In the genomic region with DNA sequence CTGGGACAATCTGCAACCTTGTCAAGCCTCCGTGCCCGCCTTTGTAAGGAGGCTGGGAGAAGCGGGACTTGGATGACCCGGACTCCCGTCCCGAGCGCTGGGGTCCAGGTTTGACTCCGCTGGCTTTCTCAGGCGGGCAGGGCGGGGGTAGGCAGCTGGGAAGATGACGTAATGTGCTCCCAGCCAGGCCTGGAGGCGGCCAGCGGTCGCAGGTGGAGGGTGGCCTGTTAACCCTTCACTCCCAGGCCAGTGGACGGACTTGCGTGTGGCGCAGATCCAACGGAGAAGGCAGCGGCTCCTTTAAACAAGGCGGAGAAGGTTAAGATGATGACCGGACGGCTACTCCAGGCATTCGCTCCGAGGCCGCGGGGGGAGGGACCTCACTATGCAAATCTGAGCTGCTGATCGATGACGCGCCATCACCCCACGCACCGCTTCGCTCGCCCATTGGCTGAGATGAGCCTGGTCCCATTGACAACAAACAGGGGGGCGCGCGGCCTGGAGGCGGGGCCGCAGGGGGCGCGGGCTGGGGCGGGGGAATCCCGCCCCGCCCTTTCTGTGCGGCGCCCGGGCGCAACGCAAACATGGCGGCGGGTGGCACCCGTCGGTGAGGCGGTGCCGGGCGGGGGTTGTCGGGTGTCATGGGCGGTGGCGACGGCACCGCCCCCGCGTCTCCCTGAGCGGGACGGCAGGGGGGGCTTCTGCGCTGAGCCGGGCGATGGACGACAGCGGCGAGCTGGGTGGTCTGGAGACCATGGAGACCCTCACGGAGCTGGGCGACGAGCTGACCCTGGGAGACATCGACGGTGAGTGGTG, we compare ENCODE assay signal across 1 cellular context.
TF ChIP-seq lines count a peak whose summit lies in the region.

A gene (plus strand): TSS at position 553 of the 816 bp plus-strand sequence. CDS start 166 bp downstream, at position 719.

TF ChIP-seq in HepG2, 621 proteins besides CTCF, POLR2A, EP300 and RAD21 (continued from another document and continues in another):
- TF ChIP-seq ZZZ3 (CRISPR knock-in tag; IDR thresholded peaks at IDR 0.05; ENCODE audit: borderline replicate concordance) (0 out of 2 replicates have a peak, but pooled peaks have one; percentile 55), XRCC5 (optimal IDR thresholded peaks at IDR 0.05; ENCODE audit: low read length) (peak; percentile 79), NAIF1 (CRISPR knock-in tag; IDR thresholded peaks at IDR 0.05; ENCODE audit: borderline replicate concordance) (no peak; the same call in 1 of the 2 replicates), XBP1 (CRISPR knock-in tag; IDR thresholded peaks at IDR 0.05) (0 out of 2 replicates have a peak, but pooled peaks have one; percentile 63), ZNF124 (CRISPR knock-in tag; IDR thresholded peaks at IDR 0.05) (peak; percentile 81; the same call in 1 of the 2 replicates), ZNF501 (CRISPR knock-in tag; IDR thresholded peaks at IDR 0.05) (0 out of 2 replicates have a peak, but pooled peaks have one; percentile 18), ZNF530 (CRISPR knock-in tag; IDR thresholded peaks at IDR 0.05; ENCODE audit: low read depth) (no peak), SNRNP70 (IDR thresholded peaks at IDR 0.05; ENCODE audit: low read depth, low read length) (no peak), FOXA3 (CRISPR knock-in tag; IDR thresholded peaks at IDR 0.05) (peak; percentile 43), U2AF2 (IDR thresholded peaks at IDR 0.05; ENCODE audit: low read depth, low read length) (0 out of 2 replicates have a peak, but pooled peaks have one; percentile 54), ZNF570 (CRISPR knock-in tag; IDR thresholded peaks at IDR 0.05; ENCODE audit: borderline replicate concordance) (no peak), KLF12 (CRISPR knock-in tag; IDR thresholded peaks at IDR 0.05; ENCODE audit: borderline replicate concordance) (0 out of 2 replicates have a peak, but pooled peaks have one; percentile 50), SMC3 (IDR thresholded peaks at IDR 0.05; ENCODE audit: low read length) (no peak), FOXJ3 (CRISPR knock-in tag; IDR thresholded peaks at IDR 0.05; ENCODE audit: borderline replicate concordance) (no peak), ZNF549 (CRISPR knock-in tag; IDR thresholded peaks at IDR 0.05) (no peak), ZNF75D (CRISPR knock-in tag; IDR thresholded peaks at IDR 0.05; ENCODE audit: borderline replicate concordance) (no peak), GPN1 (CRISPR knock-in tag; IDR thresholded peaks at IDR 0.05; ENCODE audit: borderline replicate concordance) (no peak), ZNF589 (CRISPR knock-in tag; conservative IDR thresholded peaks at IDR 0.05) (0 out of 2 replicates have a peak, but pooled peaks have one; percentile 9), ETV6 (CRISPR knock-in tag; conservative IDR thresholded peaks at IDR 0.05) (no peak), ZNF160 (CRISPR knock-in tag; IDR thresholded peaks at IDR 0.05) (no peak), PHB2 (IDR thresholded peaks at IDR 0.05; ENCODE audit: partially characterized antibody) (no peak), ZFP37 (CRISPR knock-in tag; IDR thresholded peaks at IDR 0.05; ENCODE audit: borderline replicate concordance) (no peak), FOXA1 (IDR thresholded peaks at IDR 0.05) (no peak), FOXA1 (CRISPR knock-in tag; IDR thresholded peaks at IDR 0.05) (no peak), NBN (conservative IDR thresholded peaks at IDR 0.05) (no peak), ZNF143 (CRISPR knock-in tag; IDR thresholded peaks at IDR 0.05) (no peak), POGZ (CRISPR knock-in tag; IDR thresholded peaks at IDR 0.05) (peak; percentile 75; the same call in 1 of the 2 replicates), ERF (CRISPR knock-in tag; IDR thresholded peaks at IDR 0.05) (no peak), ZNF224 (CRISPR knock-in tag; IDR thresholded peaks at IDR 0.05) (peak; percentile 37; the same call in 1 of the 2 replicates), NFYC (CRISPR knock-in tag; IDR thresholded peaks at IDR 0.05) (peak; percentile 88), TCF12 (IDR thresholded peaks at IDR 0.05) (no peak), TCF12 (CRISPR knock-in tag; IDR thresholded peaks at IDR 0.05) (0 out of 2 replicates have a peak, but pooled peaks have one; percentile 21)
- TF ChIP-seq, protein P1, sequence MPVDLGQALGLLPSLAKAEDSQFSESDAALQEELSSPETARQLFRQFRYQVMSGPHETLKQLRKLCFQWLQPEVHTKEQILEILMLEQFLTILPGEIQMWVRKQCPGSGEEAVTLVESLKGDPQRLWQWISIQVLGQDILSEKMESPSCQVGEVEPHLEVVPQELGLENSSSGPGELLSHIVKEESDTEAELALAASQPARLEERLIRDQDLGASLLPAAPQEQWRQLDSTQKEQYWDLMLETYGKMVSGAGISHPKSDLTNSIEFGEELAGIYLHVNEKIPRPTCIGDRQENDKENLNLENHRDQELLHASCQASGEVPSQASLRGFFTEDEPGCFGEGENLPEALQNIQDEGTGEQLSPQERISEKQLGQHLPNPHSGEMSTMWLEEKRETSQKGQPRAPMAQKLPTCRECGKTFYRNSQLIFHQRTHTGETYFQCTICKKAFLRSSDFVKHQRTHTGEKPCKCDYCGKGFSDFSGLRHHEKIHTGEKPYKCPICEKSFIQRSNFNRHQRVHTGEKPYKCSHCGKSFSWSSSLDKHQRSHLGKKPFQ (CRISPR knock-in tag; IDR thresholded peaks at IDR 0.05; ENCODE audit: insufficient replicate concordance): no peak
- TF ChIP-seq, protein P2, sequence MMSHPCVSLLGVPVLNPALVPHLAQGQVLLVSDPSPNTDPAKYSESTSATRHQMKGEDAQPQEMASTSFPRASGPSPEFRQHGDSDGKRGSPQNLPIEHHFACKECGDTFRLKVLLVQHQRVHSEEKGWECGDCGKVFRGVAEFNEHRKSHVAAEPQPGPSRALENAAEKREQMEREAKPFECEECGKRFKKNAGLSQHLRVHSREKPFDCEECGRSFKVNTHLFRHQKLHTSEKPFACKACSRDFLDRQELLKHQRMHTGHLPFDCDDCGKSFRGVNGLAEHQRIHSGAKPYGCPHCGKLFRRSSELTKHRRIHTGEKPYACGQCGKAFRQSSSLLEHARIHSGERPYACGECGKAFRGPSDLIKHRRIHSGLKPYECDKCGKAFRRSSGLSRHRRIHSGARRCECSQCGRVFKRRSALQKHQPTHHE (CRISPR knock-in tag; IDR thresholded peaks at IDR 0.05; ENCODE audit: borderline replicate concordance): peak; percentile 64; the same call in 1 of the 2 replicates
- TF ChIP-seq, protein P3, sequence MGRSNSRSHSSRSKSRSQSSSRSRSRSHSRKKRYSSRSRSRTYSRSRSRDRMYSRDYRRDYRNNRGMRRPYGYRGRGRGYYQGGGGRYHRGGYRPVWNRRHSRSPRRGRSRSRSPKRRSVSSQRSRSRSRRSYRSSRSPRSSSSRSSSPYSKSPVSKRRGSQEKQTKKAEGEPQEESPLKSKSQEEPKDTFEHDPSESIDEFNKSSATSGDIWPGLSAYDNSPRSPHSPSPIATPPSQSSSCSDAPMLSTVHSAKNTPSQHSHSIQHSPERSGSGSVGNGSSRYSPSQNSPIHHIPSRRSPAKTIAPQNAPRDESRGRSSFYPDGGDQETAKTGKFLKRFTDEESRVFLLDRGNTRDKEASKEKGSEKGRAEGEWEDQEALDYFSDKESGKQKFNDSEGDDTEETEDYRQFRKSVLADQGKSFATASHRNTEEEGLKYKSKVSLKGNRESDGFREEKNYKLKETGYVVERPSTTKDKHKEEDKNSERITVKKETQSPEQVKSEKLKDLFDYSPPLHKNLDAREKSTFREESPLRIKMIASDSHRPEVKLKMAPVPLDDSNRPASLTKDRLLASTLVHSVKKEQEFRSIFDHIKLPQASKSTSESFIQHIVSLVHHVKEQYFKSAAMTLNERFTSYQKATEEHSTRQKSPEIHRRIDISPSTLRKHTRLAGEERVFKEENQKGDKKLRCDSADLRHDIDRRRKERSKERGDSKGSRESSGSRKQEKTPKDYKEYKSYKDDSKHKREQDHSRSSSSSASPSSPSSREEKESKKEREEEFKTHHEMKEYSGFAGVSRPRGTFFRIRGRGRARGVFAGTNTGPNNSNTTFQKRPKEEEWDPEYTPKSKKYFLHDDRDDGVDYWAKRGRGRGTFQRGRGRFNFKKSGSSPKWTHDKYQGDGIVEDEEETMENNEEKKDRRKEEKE (IDR thresholded peaks at IDR 0.05): no peak
- TF ChIP-seq, protein P4, sequence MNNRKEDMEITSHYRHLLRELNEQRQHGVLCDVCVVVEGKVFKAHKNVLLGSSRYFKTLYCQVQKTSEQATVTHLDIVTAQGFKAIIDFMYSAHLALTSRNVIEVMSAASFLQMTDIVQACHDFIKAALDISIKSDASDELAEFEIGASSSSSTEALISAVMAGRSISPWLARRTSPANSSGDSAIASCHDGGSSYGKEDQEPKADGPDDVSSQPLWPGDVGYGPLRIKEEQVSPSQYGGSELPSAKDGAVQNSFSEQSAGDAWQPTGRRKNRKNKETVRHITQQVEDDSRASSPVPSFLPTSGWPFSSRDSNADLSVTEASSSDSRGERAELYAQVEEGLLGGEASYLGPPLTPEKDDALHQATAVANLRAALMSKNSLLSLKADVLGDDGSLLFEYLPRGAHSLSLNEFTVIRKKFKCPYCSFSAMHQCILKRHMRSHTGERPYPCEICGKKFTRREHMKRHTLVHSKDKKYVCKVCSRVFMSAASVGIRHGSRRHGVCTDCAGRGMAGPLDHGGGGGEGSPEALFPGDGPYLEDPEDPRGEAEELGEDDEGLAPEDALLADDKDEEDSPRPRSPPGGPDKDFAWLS (CRISPR knock-in tag; IDR thresholded peaks at IDR 0.05; ENCODE audit: borderline replicate concordance): no peak
- TF ChIP-seq, protein P5, sequence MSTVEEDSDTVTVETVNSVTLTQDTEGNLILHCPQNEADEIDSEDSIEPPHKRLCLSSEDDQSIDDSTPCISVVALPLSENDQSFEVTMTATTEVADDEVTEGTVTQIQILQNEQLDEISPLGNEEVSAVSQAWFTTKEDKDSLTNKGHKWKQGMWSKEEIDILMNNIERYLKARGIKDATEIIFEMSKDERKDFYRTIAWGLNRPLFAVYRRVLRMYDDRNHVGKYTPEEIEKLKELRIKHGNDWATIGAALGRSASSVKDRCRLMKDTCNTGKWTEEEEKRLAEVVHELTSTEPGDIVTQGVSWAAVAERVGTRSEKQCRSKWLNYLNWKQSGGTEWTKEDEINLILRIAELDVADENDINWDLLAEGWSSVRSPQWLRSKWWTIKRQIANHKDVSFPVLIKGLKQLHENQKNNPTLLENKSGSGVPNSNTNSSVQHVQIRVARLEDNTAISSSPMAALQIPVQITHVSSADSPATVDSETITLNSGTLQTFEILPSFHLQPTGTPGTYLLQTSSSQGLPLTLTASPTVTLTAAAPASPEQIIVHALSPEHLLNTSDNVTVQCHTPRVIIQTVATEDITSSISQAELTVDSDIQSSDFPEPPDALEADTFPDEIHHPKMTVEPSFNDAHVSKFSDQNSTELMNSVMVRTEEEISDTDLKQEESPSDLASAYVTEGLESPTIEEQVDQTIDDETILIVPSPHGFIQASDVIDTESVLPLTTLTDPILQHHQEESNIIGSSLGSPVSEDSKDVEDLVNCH (CRISPR knock-in tag; IDR thresholded peaks at IDR 0.05): no peak
- TF ChIP-seq, protein P6, sequence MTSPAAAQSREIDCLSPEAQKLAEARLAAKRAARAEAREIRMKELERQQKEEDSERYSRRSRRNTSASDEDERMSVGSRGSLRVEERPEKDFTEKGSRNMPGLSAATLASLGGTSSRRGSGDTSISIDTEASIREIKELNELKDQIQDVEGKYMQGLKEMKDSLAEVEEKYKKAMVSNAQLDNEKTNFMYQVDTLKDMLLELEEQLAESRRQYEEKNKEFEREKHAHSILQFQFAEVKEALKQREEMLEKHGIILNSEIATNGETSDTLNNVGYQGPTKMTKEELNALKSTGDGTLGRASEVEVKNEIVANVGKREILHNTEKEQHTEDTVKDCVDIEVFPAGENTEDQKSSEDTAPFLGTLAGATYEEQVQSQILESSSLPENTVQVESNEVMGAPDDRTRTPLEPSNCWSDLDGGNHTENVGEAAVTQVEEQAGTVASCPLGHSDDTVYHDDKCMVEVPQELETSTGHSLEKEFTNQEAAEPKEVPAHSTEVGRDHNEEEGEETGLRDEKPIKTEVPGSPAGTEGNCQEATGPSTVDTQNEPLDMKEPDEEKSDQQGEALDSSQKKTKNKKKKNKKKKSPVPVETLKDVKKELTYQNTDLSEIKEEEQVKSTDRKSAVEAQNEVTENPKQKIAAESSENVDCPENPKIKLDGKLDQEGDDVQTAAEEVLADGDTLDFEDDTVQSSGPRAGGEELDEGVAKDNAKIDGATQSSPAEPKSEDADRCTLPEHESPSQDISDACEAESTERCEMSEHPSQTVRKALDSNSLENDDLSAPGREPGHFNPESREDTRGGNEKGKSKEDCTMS (CRISPR knock-in tag; conservative IDR thresholded peaks at IDR 0.05): no peak
- TF ChIP-seq, protein P7, sequence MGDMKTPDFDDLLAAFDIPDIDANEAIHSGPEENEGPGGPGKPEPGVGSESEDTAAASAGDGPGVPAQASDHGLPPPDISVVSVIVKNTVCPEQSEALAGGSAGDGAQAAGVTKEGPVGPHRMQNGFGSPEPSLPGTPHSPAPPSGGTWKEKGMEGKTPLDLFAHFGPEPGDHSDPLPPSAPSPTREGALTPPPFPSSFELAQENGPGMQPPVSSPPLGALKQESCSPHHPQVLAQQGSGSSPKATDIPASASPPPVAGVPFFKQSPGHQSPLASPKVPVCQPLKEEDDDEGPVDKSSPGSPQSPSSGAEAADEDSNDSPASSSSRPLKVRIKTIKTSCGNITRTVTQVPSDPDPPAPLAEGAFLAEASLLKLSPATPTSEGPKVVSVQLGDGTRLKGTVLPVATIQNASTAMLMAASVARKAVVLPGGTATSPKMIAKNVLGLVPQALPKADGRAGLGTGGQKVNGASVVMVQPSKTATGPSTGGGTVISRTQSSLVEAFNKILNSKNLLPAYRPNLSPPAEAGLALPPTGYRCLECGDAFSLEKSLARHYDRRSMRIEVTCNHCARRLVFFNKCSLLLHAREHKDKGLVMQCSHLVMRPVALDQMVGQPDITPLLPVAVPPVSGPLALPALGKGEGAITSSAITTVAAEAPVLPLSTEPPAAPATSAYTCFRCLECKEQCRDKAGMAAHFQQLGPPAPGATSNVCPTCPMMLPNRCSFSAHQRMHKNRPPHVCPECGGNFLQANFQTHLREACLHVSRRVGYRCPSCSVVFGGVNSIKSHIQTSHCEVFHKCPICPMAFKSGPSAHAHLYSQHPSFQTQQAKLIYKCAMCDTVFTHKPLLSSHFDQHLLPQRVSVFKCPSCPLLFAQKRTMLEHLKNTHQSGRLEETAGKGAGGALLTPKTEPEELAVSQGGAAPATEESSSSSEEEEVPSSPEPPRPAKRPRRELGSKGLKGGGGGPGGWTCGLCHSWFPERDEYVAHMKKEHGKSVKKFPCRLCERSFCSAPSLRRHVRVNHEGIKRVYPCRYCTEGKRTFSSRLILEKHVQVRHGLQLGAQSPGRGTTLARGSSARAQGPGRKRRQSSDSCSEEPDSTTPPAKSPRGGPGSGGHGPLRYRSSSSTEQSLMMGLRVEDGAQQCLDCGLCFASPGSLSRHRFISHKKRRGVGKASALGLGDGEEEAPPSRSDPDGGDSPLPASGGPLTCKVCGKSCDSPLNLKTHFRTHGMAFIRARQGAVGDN (CRISPR knock-in tag; IDR thresholded peaks at IDR 0.05): peak; percentile 93
- TF ChIP-seq, protein P8, sequence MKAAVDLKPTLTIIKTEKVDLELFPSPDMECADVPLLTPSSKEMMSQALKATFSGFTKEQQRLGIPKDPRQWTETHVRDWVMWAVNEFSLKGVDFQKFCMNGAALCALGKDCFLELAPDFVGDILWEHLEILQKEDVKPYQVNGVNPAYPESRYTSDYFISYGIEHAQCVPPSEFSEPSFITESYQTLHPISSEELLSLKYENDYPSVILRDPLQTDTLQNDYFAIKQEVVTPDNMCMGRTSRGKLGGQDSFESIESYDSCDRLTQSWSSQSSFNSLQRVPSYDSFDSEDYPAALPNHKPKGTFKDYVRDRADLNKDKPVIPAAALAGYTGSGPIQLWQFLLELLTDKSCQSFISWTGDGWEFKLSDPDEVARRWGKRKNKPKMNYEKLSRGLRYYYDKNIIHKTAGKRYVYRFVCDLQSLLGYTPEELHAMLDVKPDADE (CRISPR knock-in tag; IDR thresholded peaks at IDR 0.05): no peak
